ENCODE assay signal across 1 cellular context in genomic region chr13:45879666-45880065, GRCh38.
TF ChIP-seq lines count a peak whose summit lies in the region.

No MANE protein-coding gene starts in this region.

TF ChIP-seq in GM23338, 12 proteins besides CTCF, POLR2A, EP300 and RAD21 (continued from another document):
- TF ChIP-seq EZH2phosphoT487 (IDR thresholded peaks at IDR 0.05; ENCODE audit: unreplicated experiment) (no peak), ZNF331 (CRISPR knock-in tag; IDR thresholded peaks at IDR 0.05; ENCODE audit: low read depth) (no peak), REST (IDR thresholded peaks at IDR 0.05; ENCODE audit: unreplicated experiment) (no peak), ZNF114 (CRISPR knock-in tag; IDR thresholded peaks at IDR 0.05) (no peak), ETS1 (IDR thresholded peaks at IDR 0.05) (no peak), EZH2 (IDR thresholded peaks at IDR 0.05; ENCODE audit: low read depth, unreplicated experiment) (no peak), POLR2AphosphoS5 (IDR thresholded peaks at IDR 0.05; ENCODE audit: low read depth) (no peak)
TF ChIP-seq in GM23338: peak in this region for 0.
